In genomic region chr1:59769412-59770095, GRCh38 we compare ENCODE assay signal across 2 cellular contexts.
TF ChIP-seq lines count a peak whose summit lies in the region.

No MANE protein-coding gene starts in this region.

TF ChIP-seq in HEK293, 187 proteins besides CTCF, POLR2A, EP300 and RAD21:
- TF ChIP-seq ZNF514 (tag by site-specific recombination; IDR thresholded peaks at IDR 0.05) (no peak), MEIS1 (CRISPR knock-in tag; IDR thresholded peaks at IDR 0.05; ENCODE audit: borderline replicate concordance) (0 out of 2 replicates have a peak, but pooled peaks have one; percentile 31), ZNF610 (tag by site-specific recombination; IDR thresholded peaks at IDR 0.05; ENCODE audit: borderline replicate concordance) (no peak)
TF ChIP-seq in HEK293: peak in this region for 1.

TF ChIP-seq in K562, 482 proteins besides CTCF, POLR2A, EP300 and RAD21:
- TF ChIP-seq ATF3 (IDR thresholded peaks at IDR 0.05) (no peak), ATF3 (CRISPR knock-in tag; conservative IDR thresholded peaks at IDR 0.05) (no peak), TEAD1 (CRISPR knock-in tag; IDR thresholded peaks at IDR 0.05) (0 out of 4 replicates have a peak, but pooled peaks of 1 of the 2 experiments have one; percentile 10), SREBF1 (IDR thresholded peaks at IDR 0.05; ENCODE audit: borderline replicate concordance, low read depth, low read length) (no peak), CREBBP (IDR thresholded peaks at IDR 0.05; ENCODE audit: low read depth, low read length) (no peak), CBFA2T3 (IDR thresholded peaks at IDR 0.05) (peak; percentile 23; the same call in 1 of the 2 replicates), FOXP1 (CRISPR knock-in tag; IDR thresholded peaks at IDR 0.05) (no peak), SIRT6 (IDR thresholded peaks at IDR 0.05; ENCODE audit: low read depth, low read length) (no peak), KAT8 (IDR thresholded peaks at IDR 0.05; ENCODE audit: low read depth) (no peak)
